23 cellular contexts compared by ENCODE assay signal in genomic region chr6:158636778-158637177, GRCh38. TPM values are rescaled to one million over a fixed set of nuclear protein-coding genes. Genes with fewer than 3 reads are reported as not detected.
A peak's percentile ranks its signal among the peaks of the same experiment; 100 is the strongest.
DNase-seq lines count a peak whose midpoint lies in the region; ATAC-seq and TF ChIP-seq lines count a peak whose summit lies in the region.
"Had no signal": no experiment of that assay in that cellular context is flagged by ENCODE, and none has a peak within 500 bp of the region (broad histone marks: within the 10 kb centered on the region; RNA-seq: fewer than 3 reads in every experiment).

No MANE protein-coding gene starts in this region.

- H3K27ac Mint-ChIP-seq in activated CD4-positive, alpha-beta T cell treated with anti-CD3 and anti-CD28 coated beads, Interleukin-2, amount 10 ng/mL, durations not matched to agents 24 days and 14 days = peak overlapping the region; percentile 80
- peak overlapping the region; percentile 26 to 92 (median 83) for H3K27ac Mint-ChIP-seq in CD4-positive, alpha-beta memory T cell
- peak overlapping the region; percentile 42 for H3K27ac Mint-ChIP-seq in activated CD4-positive, alpha-beta memory T cell treated with anti-CD3 and anti-CD28 coated beads, Interleukin-2, amount 10 ng/mL, durations not matched to agents 7 days and 5 days
- peak overlapping the region; percentile 47 for H3K27ac Mint-ChIP-seq in mesothelial cell of epicardium
- H3K27ac Mint-ChIP-seq in activated CD8-positive, alpha-beta memory T cell treated with anti-CD3 and anti-CD28 coated beads, Interleukin-2, amount 10 ng/mL, durations not matched to agents 7 days and 5 days = no peak overlapping the region
- H3K27ac Mint-ChIP-seq: GM23338, HFFc6 had no signal

- H3K27me3 Mint-ChIP-seq in activated CD4-positive, alpha-beta T cell treated with anti-CD3 and anti-CD28 coated beads, Interleukin-2, amount 10 ng/mL, durations not matched to agents 24 days and 14 days = no peaks in the 10 kb centered on the region
- H3K27me3 Mint-ChIP-seq in CD4-positive, alpha-beta memory T cell = no peaks in the 10 kb centered on the region
- no peaks in the 10 kb centered on the region for H3K27me3 Mint-ChIP-seq in activated CD4-positive, alpha-beta memory T cell treated with anti-CD3 and anti-CD28 coated beads, Interleukin-2, amount 10 ng/mL, durations not matched to agents 7 days and 5 days
- H3K27me3 Mint-ChIP-seq in mesothelial cell of epicardium (ENCODE audit: low read depth) = no peaks in the 10 kb centered on the region
- H3K27me3 Mint-ChIP-seq in activated CD8-positive, alpha-beta memory T cell treated with anti-CD3 and anti-CD28 coated beads, Interleukin-2, amount 10 ng/mL, durations not matched to agents 7 days and 5 days = no peaks in the 10 kb centered on the region

- peaks cover 66% of the 10 kb centered on the region for H3K36me3 Mint-ChIP-seq in activated CD4-positive, alpha-beta T cell treated with anti-CD3 and anti-CD28 coated beads, Interleukin-2, amount 10 ng/mL, durations not matched to agents 24 days and 14 days (ENCODE audit: low read depth)
- H3K36me3 Mint-ChIP-seq in CD4-positive, alpha-beta memory T cell = peaks cover 60 to 77% of the 10 kb centered on the region in 2 donors
- H3K36me3 Mint-ChIP-seq in activated CD4-positive, alpha-beta memory T cell treated with anti-CD3 and anti-CD28 coated beads, Interleukin-2, amount 10 ng/mL, durations not matched to agents 7 days and 5 days (ENCODE audit: low read depth) = peaks cover 80% of the 10 kb centered on the region
- peaks cover 39% of the 10 kb centered on the region for H3K36me3 Mint-ChIP-seq in mesothelial cell of epicardium
- peaks cover 64% of the 10 kb centered on the region for H3K36me3 Mint-ChIP-seq in activated CD8-positive, alpha-beta memory T cell treated with anti-CD3 and anti-CD28 coated beads, Interleukin-2, amount 10 ng/mL, durations not matched to agents 7 days and 5 days

- no peaks in the 10 kb centered on the region for H3K9me3 ChIP-seq in CD4-positive, alpha-beta memory T cell (ENCODE audit: control insufficient read depth in 1 of 2, low read length in 2 of 2)
- no peaks in the 10 kb centered on the region for H3K9me3 ChIP-seq in colonic mucosa
- H3K9me3 ChIP-seq: gastrocnemius medialis, SK-N-SH, stomach, thyroid gland had no signal

- no peak for ATAC-seq in activated CD8-positive, alpha-beta memory T cell treated with anti-CD3 and anti-CD28 coated beads, Interleukin-2, amount 10 ng/mL, durations not matched to agents 7 days and 5 days
- ATAC-seq: gastrocnemius medialis, GM23338, left colon had no signal

- peaks cover 48% of the 10 kb centered on the region for H3K36me3 ChIP-seq in CD4-positive, alpha-beta memory T cell (ENCODE audit: insufficient read depth, low read length)
- H3K36me3 ChIP-seq in colonic mucosa = no peaks in the 10 kb centered on the region

- no peak overlapping the region for H3K4me3 ChIP-seq in CD4-positive, alpha-beta memory T cell (ENCODE audit: low read length in 2 of 2)
- no peak overlapping the region for H3K4me3 ChIP-seq in colonic mucosa
- H3K4me3 ChIP-seq: gastrocnemius medialis, GM23338, stomach, thyroid gland had no signal

- no peaks in the 10 kb centered on the region for H3K9me3 Mint-ChIP-seq in activated CD4-positive, alpha-beta T cell treated with anti-CD3 and anti-CD28 coated beads, Interleukin-2, amount 10 ng/mL, durations not matched to agents 24 days and 14 days
- H3K9me3 Mint-ChIP-seq in CD4-positive, alpha-beta memory T cell = no peaks in the 10 kb centered on the region
- H3K9me3 Mint-ChIP-seq in activated CD4-positive, alpha-beta memory T cell treated with anti-CD3 and anti-CD28 coated beads, Interleukin-2, amount 10 ng/mL, durations not matched to agents 7 days and 5 days = no peaks in the 10 kb centered on the region
- H3K9me3 Mint-ChIP-seq in mesothelial cell of epicardium = no peaks in the 10 kb centered on the region
- H3K9me3 Mint-ChIP-seq in activated CD8-positive, alpha-beta memory T cell treated with anti-CD3 and anti-CD28 coated beads, Interleukin-2, amount 10 ng/mL, durations not matched to agents 7 days and 5 days (ENCODE audit: low read depth) = no peaks in the 10 kb centered on the region
- H3K9me3 Mint-ChIP-seq: GM23338, HFFc6 had no signal

- POLR2A ChIA-PET in CD4-positive, alpha-beta memory T cell (lab: Charles Lee; ENCODE audit: partially characterized antibody) = interaction anchor here (1.4 to 2.1 kb wide), 2 partner anchors 9 to 12 kb away, joined by 4 to 22 read pairs; partner anchors contain the start of genes DYNLT1 and SYTL3
- POLR2A ChIA-PET in activated CD4-positive, alpha-beta memory T cell treated with anti-CD3 and anti-CD28 coated beads, Interleukin-2, amount 10 ng/mL, durations not matched to agents 7 days and 5 days (lab: Charles Lee) = interaction anchor here (0.9 to 10.2 kb wide), 3 partner anchors 9 to 61 kb away, joined by 3 to 192 read pairs (median 7); partner anchors contain the start of gene SYTL3

- no peak overlapping the region for H3K9ac ChIP-seq in colonic mucosa (ENCODE audit: low read depth in 2 of 2, low read length in 2 of 2)
- H3K9ac ChIP-seq: SK-N-SH had no signal

- intact Hi-C loops in activated CD4-positive, alpha-beta T cell treated with anti-CD3 and anti-CD28 coated beads, Interleukin-2, amount 10 ng/mL, durations not matched to agents 24 days and 14 days (cut with micrococcal nuclease) = no loop called here
- intact Hi-C loops in CD4-positive, alpha-beta memory T cell (cut with micrococcal nuclease) = no loop called here
- intact Hi-C loops in colonic mucosa (cut with DNase I) = no loop called here

- CTCF ChIA-PET in CD4-positive, alpha-beta memory T cell (lab: Charles Lee; ENCODE audit: partially characterized antibody) = interaction anchor here (1.5 kb wide), 1 partner anchor 23 kb away, joined by 4 read pairs; no protein-coding TSS in a partner anchor
- CTCF ChIA-PET in activated CD4-positive, alpha-beta memory T cell treated with anti-CD3 and anti-CD28 coated beads, Interleukin-2, amount 10 ng/mL, durations not matched to agents 7 days and 5 days (lab: Charles Lee) = interaction anchor here (0.6 kb wide), 1 partner anchor 21 kb away, joined by 3 read pairs; no protein-coding TSS in a partner anchor
- CTCF ChIA-PET in activated CD8-positive, alpha-beta memory T cell treated with anti-CD3 and anti-CD28 coated beads, Interleukin-2, amount 10 ng/mL, durations not matched to agents 7 days and 5 days (lab: Charles Lee) = interaction anchor here (0.9 to 1.3 kb wide), 2 partner anchors 55 to 422 kb away, joined by 3 to 6 read pairs; no protein-coding TSS in a partner anchor

- no peaks in the 10 kb centered on the region for H3K27me3 ChIP-seq in CD4-positive, alpha-beta memory T cell (ENCODE audit: insufficient read depth, low read length)
- no peaks in the 10 kb centered on the region for H3K27me3 ChIP-seq in colonic mucosa
- H3K27me3 ChIP-seq: gastrocnemius medialis, stomach, thyroid gland had no signal

- peak overlapping the region; percentile 13 for H3K27ac ChIP-seq in CD4-positive, alpha-beta memory T cell (ENCODE audit: low read depth, low read length)
- no peak overlapping the region for H3K27ac ChIP-seq in colonic mucosa
- H3K27ac ChIP-seq: stomach, thyroid gland had no signal

- H3K4me1 Mint-ChIP-seq in activated CD4-positive, alpha-beta T cell treated with anti-CD3 and anti-CD28 coated beads, Interleukin-2, amount 10 ng/mL, durations not matched to agents 24 days and 14 days = peaks cover 52% of the 10 kb centered on the region
- peaks cover 44 to 75% (median 60%) of the 10 kb centered on the region in 4 donors for H3K4me1 Mint-ChIP-seq in CD4-positive, alpha-beta memory T cell
- H3K4me1 Mint-ChIP-seq in activated CD4-positive, alpha-beta memory T cell treated with anti-CD3 and anti-CD28 coated beads, Interleukin-2, amount 10 ng/mL, durations not matched to agents 7 days and 5 days = peaks cover 65% of the 10 kb centered on the region
- peaks cover 39% of the 10 kb centered on the region for H3K4me1 Mint-ChIP-seq in mesothelial cell of epicardium
- peaks cover 59% of the 10 kb centered on the region for H3K4me1 Mint-ChIP-seq in activated CD8-positive, alpha-beta memory T cell treated with anti-CD3 and anti-CD28 coated beads, Interleukin-2, amount 10 ng/mL, durations not matched to agents 7 days and 5 days

- H3K4me1 ChIP-seq in CD4-positive, alpha-beta memory T cell (ENCODE audit: insufficient read depth, low read length) = peaks cover 74% of the 10 kb centered on the region
- H3K4me1 ChIP-seq in colonic mucosa = no peaks in the 10 kb centered on the region

- H3K4me3 Mint-ChIP-seq in activated CD4-positive, alpha-beta T cell treated with anti-CD3 and anti-CD28 coated beads, Interleukin-2, amount 10 ng/mL, durations not matched to agents 24 days and 14 days = no peak overlapping the region
- no peak overlapping the region for H3K4me3 Mint-ChIP-seq in CD4-positive, alpha-beta memory T cell
- H3K4me3 Mint-ChIP-seq in activated CD4-positive, alpha-beta memory T cell treated with anti-CD3 and anti-CD28 coated beads, Interleukin-2, amount 10 ng/mL, durations not matched to agents 7 days and 5 days = no peak overlapping the region
- no peak overlapping the region for H3K4me3 Mint-ChIP-seq in mesothelial cell of epicardium
- H3K4me3 Mint-ChIP-seq in activated CD8-positive, alpha-beta memory T cell treated with anti-CD3 and anti-CD28 coated beads, Interleukin-2, amount 10 ng/mL, durations not matched to agents 7 days and 5 days = no peak overlapping the region
- H3K4me3 Mint-ChIP-seq: GM23338, HFFc6 had no signal

- no peak for DNase-seq in activated CD4-positive, alpha-beta T cell treated with anti-CD3 and anti-CD28 coated beads, Interleukin-2, amount 10 ng/mL, durations not matched to agents 24 days and 14 days
- no peak for DNase-seq in activated CD4-positive, alpha-beta T cell treated with anti-CD3 and anti-CD28 coated beads for 48 hours
- no peak for DNase-seq in CD4-positive, alpha-beta memory T cell
- no peak for DNase-seq in activated CD4-positive, alpha-beta memory T cell treated with anti-CD3 and anti-CD28 coated beads, Interleukin-2, amount 10 ng/mL, durations not matched to agents 7 days and 5 days
- DNase-seq in mesothelial cell of epicardium (ENCODE audit: low spot score in 2 of 2, unreplicated experiment in 2 of 2) (no peak), colonic mucosa (no peak), NCI-H1105 treated with DMSO at 0.1 percent for 48 hours (lab: John Stamatoyannopoulos, UW) (no peak)
- no peak for DNase-seq in activated CD8-positive, alpha-beta memory T cell treated with anti-CD3 and anti-CD28 coated beads, Interleukin-2, amount 10 ng/mL, durations not matched to agents 7 days and 5 days
- DNase-seq: 8988T; activated naive CD4-positive, alpha-beta T cell treated with anti-CD3 and anti-CD28 coated beads, Interleukin-2, amount 50 U/mL, for 16 hours; dermis blood vessel endothelial cell; HFFc6; Kasumi-1; left colon; mammary epithelial cell; MV-4-11; NCI-H446; occipital lobe; SK-N-SH; stomach; thyroid gland had no signal

- TF ChIP-seq CTCF in mesothelial cell of epicardium (IDR thresholded peaks at IDR 0.05; ENCODE audit: unreplicated experiment) (no peak), colonic mucosa (IDR thresholded peaks at IDR 0.05) (no peak)

RNA-seq across cellular contexts. Expression of gene DYNLT1, which starts 7.8 kb away (rescaled TPM):
- 103 and 110 TPM in 2 replicates for total RNA-seq in activated CD4-positive, alpha-beta T cell treated with anti-CD3 and anti-CD28 coated beads, Interleukin-2, amount 10 ng/mL, durations not matched to agents 24 days and 14 days
- 10 to 100 TPM; 78.8 to 90.4 TPM for total RNA-seq in CD4-positive, alpha-beta memory T cell
- 100 to 1,000 TPM in 1 of 2 donors, 10 to 100 TPM in 1; 93.8 to 105 TPM for polyA plus RNA-seq in CD4-positive, alpha-beta memory T cell
- 100 to 1,000 TPM; 130 to 133 TPM for total RNA-seq in activated CD4-positive, alpha-beta memory T cell treated with anti-CD3 and anti-CD28 coated beads, Interleukin-2, amount 10 ng/mL, durations not matched to agents 7 days and 5 days
- total RNA-seq in mesothelial cell of epicardium (142 to 148 TPM (median 145 TPM) in 3 replicates), colonic mucosa (100 to 1,000 TPM; 140 to 166 TPM)
- total RNA-seq in activated CD8-positive, alpha-beta memory T cell treated with anti-CD3 and anti-CD28 coated beads, Interleukin-2, amount 10 ng/mL, durations not matched to agents 7 days and 5 days = 100 to 1,000 TPM; 109 to 120 TPM

RNA-seq across cellular contexts. Expression of gene SYTL3, which starts 13.1 kb away (rescaled TPM):
- 102 and 106 TPM in 2 replicates for total RNA-seq in activated CD4-positive, alpha-beta T cell treated with anti-CD3 and anti-CD28 coated beads, Interleukin-2, amount 10 ng/mL, durations not matched to agents 24 days and 14 days
- 10 to 100 TPM; 22.2 to 24.3 TPM for total RNA-seq in CD4-positive, alpha-beta memory T cell
- polyA plus RNA-seq in CD4-positive, alpha-beta memory T cell = 10 to 100 TPM; 11.9 to 13.3 TPM
- 100 to 1,000 TPM; 133 to 135 TPM for total RNA-seq in activated CD4-positive, alpha-beta memory T cell treated with anti-CD3 and anti-CD28 coated beads, Interleukin-2, amount 10 ng/mL, durations not matched to agents 7 days and 5 days
- total RNA-seq in mesothelial cell of epicardium (5.4 to 6.1 TPM (median 5.5 TPM) in 3 replicates), colonic mucosa (1 to 10 TPM; 1.1 to 3.1 TPM)
- 100 to 1,000 TPM; 106 to 112 TPM for total RNA-seq in activated CD8-positive, alpha-beta memory T cell treated with anti-CD3 and anti-CD28 coated beads, Interleukin-2, amount 10 ng/mL, durations not matched to agents 7 days and 5 days
- polyA plus RNA-seq: GM23338 had no signal
